9 cellular contexts compared by ENCODE assay signal in the genomic region with DNA sequence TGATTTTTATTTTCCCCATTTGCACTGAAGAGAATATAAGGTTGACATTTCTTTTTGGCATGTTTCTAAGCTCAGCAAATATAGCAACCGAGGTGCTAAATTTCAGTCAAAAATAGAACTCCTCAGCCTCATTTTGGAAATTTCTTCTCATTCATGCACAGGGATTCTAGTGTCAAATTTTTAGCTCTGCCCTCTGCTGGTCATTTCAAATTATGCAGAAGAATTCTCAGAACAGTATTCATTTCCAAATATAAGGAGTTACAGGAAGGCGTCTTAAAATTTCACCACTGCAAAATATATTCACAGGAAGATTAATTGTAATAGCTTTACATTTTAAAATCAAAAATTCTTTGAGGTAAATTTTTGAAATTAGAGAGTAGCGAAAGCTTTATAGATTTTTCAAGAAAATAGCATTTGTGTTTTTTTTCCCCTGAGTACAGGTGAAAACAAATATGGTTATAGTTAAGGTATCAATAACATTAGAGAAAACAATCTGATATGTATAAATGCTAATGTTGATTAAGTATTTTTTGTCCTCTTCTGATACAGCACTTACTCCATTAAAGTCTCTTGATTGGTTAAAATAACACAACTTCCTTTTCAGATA. TPM values are rescaled to one million over a fixed set of nuclear protein-coding genes. Genes with fewer than 3 reads are reported as not detected.
DNase-seq lines count a peak whose midpoint lies in the region; ATAC-seq, FAIRE-seq and TF ChIP-seq lines count a peak whose summit lies in the region.
"Had no signal": no experiment of that assay in that cellular context is flagged by ENCODE, and none has a peak within 500 bp of the region (broad histone marks: within the 10 kb centered on the region; RNA-seq: fewer than 3 reads in every experiment).

No MANE protein-coding gene starts in this region.

- H3K4me3 ChIP-seq in K562 (no peak overlapping the region), lower lobe of right lung (no peak overlapping the region)

- H3K27ac Mint-ChIP-seq in Calu3 (ENCODE audit: unreplicated experiment) = no peak overlapping the region
- no peak overlapping the region for H3K27ac Mint-ChIP-seq in activated naive CD4-positive, alpha-beta T cell treated with anti-CD3 and anti-CD28 coated beads for 36 hours

- TF ChIP-seq EP300 in K562 (IDR thresholded peaks at IDR 0.05; ENCODE audit: low read length) = no peak

- H3K27me3 ChIP-seq in K562 (ENCODE audit: control insufficient read depth in 2 of 2, insufficient read depth in 2 of 2, low read length in 2 of 2) (no peaks in the 10 kb centered on the region), lower lobe of right lung (ENCODE audit: low read depth) (no peaks in the 10 kb centered on the region)

- FAIRE-seq in K562 (lab: Jason Lieb, UNC) = peak; percentile 54

- H3K36me3 ChIP-seq in K562 (ENCODE audit: control insufficient read depth, insufficient read depth, low read length) (no peaks in the 10 kb centered on the region), lower lobe of right lung (no peaks in the 10 kb centered on the region)

- no peaks in the 10 kb centered on the region for H3K9me1 ChIP-seq in K562 (ENCODE audit: control insufficient read depth, insufficient read depth, low read length)

- peak; percentile 64 for TF ChIP-seq CTCF in Calu3 (IDR thresholded peaks at IDR 0.05; ENCODE audit: unreplicated experiment)
- TF ChIP-seq CTCF in K562 (IDR thresholded peaks at IDR 0.05 in 2 of 3, conservative IDR thresholded peaks at IDR 0.05 in 1 of 3; ENCODE audit: insufficient read depth in 2 of 3, low read depth in 1 of 3, low read length in 3 of 3) = peak; percentile 22 to 60 (median 47); a peak in 5 of 6 replicates
- peak; percentile 62 for TF ChIP-seq CTCF in lower lobe of right lung (IDR thresholded peaks at IDR 0.05)

- H3K27ac ChIP-seq in K562 (ENCODE audit: extremely low read depth, low read depth, low read length) (no peak overlapping the region), lower lobe of right lung (no peak overlapping the region)

- no peak overlapping the region for H3K4me3 Mint-ChIP-seq in Calu3 (ENCODE audit: low read depth, unreplicated experiment)
- no peak overlapping the region for H3K4me3 Mint-ChIP-seq in activated naive CD4-positive, alpha-beta T cell treated with anti-CD3 and anti-CD28 coated beads for 36 hours

- no peak for TF ChIP-seq POLR2A in K562 (conservative IDR thresholded peaks at IDR 0.05)

- BruUV-seq in Calu3 (replicated peaks; lab: Mats Ljungman, UMichigan) (no TSS peak), K562 (replicated peaks; lab: Mats Ljungman, UMichigan) (no TSS peak)

- H3K9me3 ChIP-seq in K562 (replicated peaks; ENCODE audit: control insufficient read depth, insufficient read depth, low read depth, low read length) = no peaks in the 10 kb centered on the region
- no peaks in the 10 kb centered on the region for H3K9me3 ChIP-seq in lower lobe of right lung

- H3K27me3 Mint-ChIP-seq in Calu3 (ENCODE audit: unreplicated experiment) = peaks cover 17% of the 10 kb centered on the region
- H3K27me3 Mint-ChIP-seq in activated naive CD4-positive, alpha-beta T cell treated with anti-CD3 and anti-CD28 coated beads for 36 hours (ENCODE audit: low read depth) = peaks cover 8% of the 10 kb centered on the region

- no peak overlapping the region for H3K9ac ChIP-seq in K562 (ENCODE audit: insufficient read depth in 1 of 2, low read depth in 2 of 2, low read length in 2 of 2)

- WGBS in K562 (ENCODE audit: insufficient coverage, low coverage, missing lambda C conversion rate) = 1% methylated on average over 3 of the region's 3 CpGs

- intact Hi-C loops in Calu3 (cut with micrococcal nuclease; ENCODE audit: unreplicated experiment) (loop anchor here (1.0 kb wide), 1 partner anchor 122 kb away; no protein-coding TSS in a partner anchor), K562 (cut with micrococcal nuclease) (loop anchor here (10.0 kb wide), 1 partner anchor 195 kb away; no protein-coding TSS in a partner anchor), lower lobe of right lung (cut with DNase I) (no loop called here)
- intact Hi-C loops in activated naive CD4-positive, alpha-beta T cell treated with anti-CD3 and anti-CD28 coated beads for 36 hours (cut with micrococcal nuclease) = loop anchor here (1.0 kb wide), 1 partner anchor 122 kb away; no protein-coding TSS in a partner anchor

- no peak overlapping the region for H3K4me2 ChIP-seq in K562 (ENCODE audit: insufficient read depth, low read length)

- H3K4me1 ChIP-seq in K562 (replicated peaks in 1 of 2; ENCODE audit: control insufficient read depth in 2 of 2, insufficient read depth in 2 of 2, low read length in 2 of 2) (no peaks in the 10 kb centered on the region), lower lobe of right lung (no peaks in the 10 kb centered on the region)

- no peaks in the 10 kb centered on the region for H4K20me1 ChIP-seq in K562 (replicated peaks; ENCODE audit: control insufficient read depth, insufficient read depth, low read length)

- no peaks in the 10 kb centered on the region for H3K36me3 Mint-ChIP-seq in Calu3 (ENCODE audit: insufficient read depth, unreplicated experiment)
- H3K36me3 Mint-ChIP-seq in activated naive CD4-positive, alpha-beta T cell treated with anti-CD3 and anti-CD28 coated beads for 36 hours (ENCODE audit: low read depth) = no peaks in the 10 kb centered on the region

- no peaks in the 10 kb centered on the region for H3K79me2 ChIP-seq in K562 (ENCODE audit: control insufficient read depth, insufficient read depth, low read length)

- H3K9me3 Mint-ChIP-seq in Calu3 (ENCODE audit: low read depth, unreplicated experiment) = no peaks in the 10 kb centered on the region
- H3K9me3 Mint-ChIP-seq in activated naive CD4-positive, alpha-beta T cell treated with anti-CD3 and anti-CD28 coated beads for 36 hours = no peaks in the 10 kb centered on the region

- ATAC-seq in GM21825 (IDR thresholded peaks at IDR 0.05; ENCODE audit: unreplicated experiment) = peak; percentile 58
- peak; percentile 73 for ATAC-seq in K562
- ATAC-seq in lower lobe of right lung = no peak

- peak; percentile 34 for DNase-seq in Calu3
- DNase-seq in NCI-H2081 treated with DMSO at 0.1 percent for 48 hours (lab: John Stamatoyannopoulos, UW) = peak; percentile 39
- peak; percentile 9 to 37 (median 32) for DNase-seq in K562 (ENCODE audit: extremely low read depth in 1 of 4, low spot score in 3 of 4)
- no peak for DNase-seq in lower lobe of right lung
- DNase-seq in stimulated activated CD4-positive, alpha-beta T cell treated with anti-CD3 and anti-CD28 coated beads, Interleukin-4, amount 100 ng/mL, for 1 hour = no peak
- no peak for DNase-seq in activated CD4-positive, alpha-beta T cell treated with anti-CD3 and anti-CD28 coated beads, Interleukin-2, amount 50 U/mL, for 1 hour
- DNase-seq in activated naive CD4-positive, alpha-beta T cell treated with anti-CD3 and anti-CD28 coated beads for 36 hours = no peak

- POLR2A ChIA-PET in K562 (lab: Yijun Ruan, JAX) = interaction anchor here (1.0 to 1.1 kb wide), 2 partner anchors 9 to 22 kb away, joined by 4 to 6 read pairs; no protein-coding TSS in a partner anchor

- no peaks in the 10 kb centered on the region for H3K4me1 Mint-ChIP-seq in Calu3 (ENCODE audit: low read depth, unreplicated experiment)
- no peaks in the 10 kb centered on the region for H3K4me1 Mint-ChIP-seq in activated naive CD4-positive, alpha-beta T cell treated with anti-CD3 and anti-CD28 coated beads for 36 hours (ENCODE audit: low read depth)

- in situ Hi-C loops in K562 (cut with MboI) = no loop called here

- CTCF ChIA-PET in Calu3 (lab: Charles Lee) = interaction anchor here (0.6 to 0.8 kb wide), 2 partner anchors 122 to 128 kb away, joined by 3 to 6 read pairs; no protein-coding TSS in a partner anchor
- CTCF ChIA-PET in K562 (lab: Yijun Ruan, JAX; ENCODE audit: low intra/inter-chr PET ratio) = interaction anchor here (0.6 to 0.7 kb wide), 3 partner anchors 22 to 199 kb away, joined by 3 to 4 read pairs (median 4); no protein-coding TSS in a partner anchor
- CTCF ChIA-PET in activated naive CD4-positive, alpha-beta T cell treated with anti-CD3 and anti-CD28 coated beads for 36 hours (lab: Charles Lee) = interaction anchor here (0.6 to 2.0 kb wide), 18 partner anchors 10 to 629 kb away, joined by 3 to 8 read pairs (median 3); no protein-coding TSS in a partner anchor

- TF ChIP-seq RAD21 in K562 (CRISPR knock-in tag; conservative IDR thresholded peaks at IDR 0.05 in 1 of 2, IDR thresholded peaks at IDR 0.05 in 1 of 2) = peak in 1 of 2 experiments; percentile 41; a peak in 1 of 4 replicates

- H2AFZ ChIP-seq in K562 (ENCODE audit: low read depth, low read length) = no peak overlapping the region

TF ChIP-seq in K562, 482 proteins besides CTCF, POLR2A, EP300 and RAD21 (continues in another document):
- TF ChIP-seq ZNF589 (CRISPR knock-in tag; IDR thresholded peaks at IDR 0.05; ENCODE audit: low read depth) (no peak), ZNF311 (CRISPR knock-in tag; IDR thresholded peaks at IDR 0.05) (no peak)

RNA-seq across cellular contexts. Expression of a gene that starts 57.9 kb away (rescaled TPM):
- 0.12 TPM in 1 of 2 replicates, not detected in the other for total RNA-seq in Calu3 (2022)
- not detected in 2 replicates for total RNA-seq in K562 (2011; cell fraction: chromatin; rRNA removed; ENCODE audit: low replicate concordance)
- total RNA-seq in K562 (2011; cell fraction: nucleolus; rRNA removed) = not detected in 2 replicates
- not detected in 2 replicates for total RNA-seq in K562 (2011; cell fraction: nucleoplasm; rRNA removed)
- 0.33 TPM in 1 of 2 replicates, not detected in the other for total RNA-seq in K562 (2014; rRNA removed)
- total RNA-seq in K562 (2014; rRNA removed; fragmentation: Illumina TruSeq; extraction: Trizol) = 0.15 and 0.29 TPM in 2 replicates
- 0.22 TPM in 1 of 2 replicates, not detected in the other for total RNA-seq in K562 (2015; rRNA removed; fragmentation: Illumina TruSeq; extraction: Trizol)
- total RNA-seq in K562 (2021) = 0.16 TPM in 1 of 2 replicates, not detected in the other
- not detected in 2 replicates for polyA plus RNA-seq in K562 (2011; rRNA removed)
- polyA plus RNA-seq in K562 (2011; cell fraction: cytosol; rRNA removed) = not detected in 2 replicates
- not detected in 2 replicates for polyA plus RNA-seq in K562 (2011; cell fraction: nucleus; rRNA removed)
- polyA plus RNA-seq in K562 (2012) = 0.20 and 0.40 TPM in 2 replicates
- 0.45 and 0.48 TPM in 2 replicates for polyA plus RNA-seq in K562 (2014; fragmentation: Illumina TruSeq; extraction: Trizol)
- under 1 TPM in 1 of 2 experiments, not detected in 1; 0.17 TPM for polyA plus RNA-seq in K562 (2014; fragmentation: Nextera tagmentation; extraction: Ambion mirVana)
- 0.16 and 0.40 TPM in 2 replicates for polyA plus RNA-seq in K562 (2014; rRNA removed)
- polyA minus RNA-seq in K562 (2011; rRNA and poly(A)+ RNA removed) = not detected in 2 replicates
- not detected in 2 replicates for polyA minus RNA-seq in K562 (2011; cell fraction: cytosol; rRNA and poly(A)+ RNA removed)
- not detected in 2 replicates for polyA minus RNA-seq in K562 (2011; cell fraction: nucleus; rRNA and poly(A)+ RNA removed)
- total RNA-seq in lower lobe of right lung = 1.1 TPM
- not detected for total RNA-seq in activated naive CD4-positive, alpha-beta T cell treated with anti-CD3 and anti-CD28 coated beads for 36 hours
- total RNA-seq: T-helper 1 cell treated with Interleukin-12 subunit alpha and Interleukin-12 subunit beta and Interleukin-4 antibody, amounts not matched to agents 30 ng/mL and 1 ng/mL, for 36 hours had no signal

Comparison
In these comparisons a context has a peak if more than half of its experiments do, and no peak if none do; other contexts are left out.
1. DNase-seq: peak in Calu3 (single experiment), NCI-H2081 treated with DMSO at 0.1 percent for 48 hours (single experiment) and K562 (4 of 4); none in lower lobe of right lung (single experiment), stimulated activated CD4-positive, alpha-beta T cell treated with anti-CD3 and anti-CD28 coated beads, Interleukin-4, amount 100 ng/mL, for 1 hour (single experiment), activated CD4-positive, alpha-beta T cell treated with anti-CD3 and anti-CD28 coated beads, Interleukin-2, amount 50 U/mL, for 1 hour (single experiment) and activated naive CD4-positive, alpha-beta T cell treated with anti-CD3 and anti-CD28 coated beads for 36 hours (single experiment).
2. ATAC-seq: peak in GM21825 (single experiment) and K562 (single experiment); none in lower lobe of right lung (0 of 2).
3. Peak in every context shown above with its lines, with median percentiles within 50 percentile points of each other: CTCF ChIP-seq.